ENCODE assay signal across 1 cellular context in the genomic region with DNA sequence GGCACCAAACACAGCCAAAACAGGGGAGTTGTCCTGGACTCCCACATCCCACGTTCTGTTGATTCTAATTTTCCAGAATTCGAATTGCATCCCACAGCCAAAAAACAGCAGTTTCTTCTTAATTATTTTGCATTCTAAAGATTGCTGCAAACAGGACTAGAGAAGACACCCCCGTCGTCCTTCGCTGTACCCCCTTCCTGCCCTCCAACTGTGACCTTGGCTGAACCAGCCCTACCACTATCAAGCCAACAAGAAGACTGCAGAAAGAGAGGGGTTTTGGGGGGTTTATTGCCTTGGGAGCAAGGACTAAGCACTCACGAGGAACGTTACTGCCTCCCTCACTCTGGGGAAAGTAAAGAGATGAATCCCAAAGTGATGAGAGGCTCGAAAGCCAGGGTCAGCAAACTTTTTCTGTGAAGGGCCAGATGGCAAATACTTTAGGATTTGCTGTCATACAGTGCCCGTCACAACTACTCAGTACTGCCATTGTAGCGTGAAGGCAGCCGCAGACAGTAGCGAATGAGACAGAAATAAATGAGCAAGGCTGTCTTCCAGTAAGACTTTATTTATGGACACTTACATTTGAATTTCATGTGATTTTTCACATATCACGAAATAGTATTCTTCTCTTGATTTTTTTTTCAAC.
TF ChIP-seq lines count a peak whose summit lies in the region.

No MANE protein-coding gene starts in this region.

TF ChIP-seq in HCT116, 20 proteins besides CTCF, POLR2A, EP300 and RAD21 (continued from another document):
- TF ChIP-seq, protein P1, sequence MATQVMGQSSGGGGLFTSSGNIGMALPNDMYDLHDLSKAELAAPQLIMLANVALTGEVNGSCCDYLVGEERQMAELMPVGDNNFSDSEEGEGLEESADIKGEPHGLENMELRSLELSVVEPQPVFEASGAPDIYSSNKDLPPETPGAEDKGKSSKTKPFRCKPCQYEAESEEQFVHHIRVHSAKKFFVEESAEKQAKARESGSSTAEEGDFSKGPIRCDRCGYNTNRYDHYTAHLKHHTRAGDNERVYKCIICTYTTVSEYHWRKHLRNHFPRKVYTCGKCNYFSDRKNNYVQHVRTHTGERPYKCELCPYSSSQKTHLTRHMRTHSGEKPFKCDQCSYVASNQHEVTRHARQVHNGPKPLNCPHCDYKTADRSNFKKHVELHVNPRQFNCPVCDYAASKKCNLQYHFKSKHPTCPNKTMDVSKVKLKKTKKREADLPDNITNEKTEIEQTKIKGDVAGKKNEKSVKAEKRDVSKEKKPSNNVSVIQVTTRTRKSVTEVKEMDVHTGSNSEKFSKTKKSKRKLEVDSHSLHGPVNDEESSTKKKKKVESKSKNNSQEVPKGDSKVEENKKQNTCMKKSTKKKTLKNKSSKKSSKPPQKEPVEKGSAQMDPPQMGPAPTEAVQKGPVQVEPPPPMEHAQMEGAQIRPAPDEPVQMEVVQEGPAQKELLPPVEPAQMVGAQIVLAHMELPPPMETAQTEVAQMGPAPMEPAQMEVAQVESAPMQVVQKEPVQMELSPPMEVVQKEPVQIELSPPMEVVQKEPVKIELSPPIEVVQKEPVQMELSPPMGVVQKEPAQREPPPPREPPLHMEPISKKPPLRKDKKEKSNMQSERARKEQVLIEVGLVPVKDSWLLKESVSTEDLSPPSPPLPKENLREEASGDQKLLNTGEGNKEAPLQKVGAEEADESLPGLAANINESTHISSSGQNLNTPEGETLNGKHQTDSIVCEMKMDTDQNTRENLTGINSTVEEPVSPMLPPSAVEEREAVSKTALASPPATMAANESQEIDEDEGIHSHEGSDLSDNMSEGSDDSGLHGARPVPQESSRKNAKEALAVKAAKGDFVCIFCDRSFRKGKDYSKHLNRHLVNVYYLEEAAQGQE (IDR thresholded peaks at IDR 0.05; ENCODE audit: low read depth) = no peak
- TF ChIP-seq, protein P2, sequence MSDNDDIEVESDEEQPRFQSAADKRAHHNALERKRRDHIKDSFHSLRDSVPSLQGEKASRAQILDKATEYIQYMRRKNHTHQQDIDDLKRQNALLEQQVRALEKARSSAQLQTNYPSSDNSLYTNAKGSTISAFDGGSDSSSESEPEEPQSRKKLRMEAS (IDR thresholded peaks at IDR 0.05) = no peak
- TF ChIP-seq JUND (IDR thresholded peaks at IDR 0.05) = no peak
- TF ChIP-seq CEBPB (IDR thresholded peaks at IDR 0.05; ENCODE audit: low read depth) = no peak
- TF ChIP-seq TCF7L2 (IDR thresholded peaks at IDR 0.05; ENCODE audit: borderline replicate concordance, extremely low read depth, insufficient read depth, insufficient read length) = no peak
- TF ChIP-seq CBX3 (IDR thresholded peaks at IDR 0.05; ENCODE audit: low read depth) = no peak
- TF ChIP-seq SP1 (IDR thresholded peaks at IDR 0.05; ENCODE audit: low read depth) = no peak
- no peak for TF ChIP-seq YY1 (IDR thresholded peaks at IDR 0.05; ENCODE audit: extremely low read depth, insufficient replicate concordance, low read depth, low read length)
- no peak for TF ChIP-seq POLR2AphosphoS5 (IDR thresholded peaks at IDR 0.05; ENCODE audit: low read depth, low read length)
- TF ChIP-seq, protein P3, sequence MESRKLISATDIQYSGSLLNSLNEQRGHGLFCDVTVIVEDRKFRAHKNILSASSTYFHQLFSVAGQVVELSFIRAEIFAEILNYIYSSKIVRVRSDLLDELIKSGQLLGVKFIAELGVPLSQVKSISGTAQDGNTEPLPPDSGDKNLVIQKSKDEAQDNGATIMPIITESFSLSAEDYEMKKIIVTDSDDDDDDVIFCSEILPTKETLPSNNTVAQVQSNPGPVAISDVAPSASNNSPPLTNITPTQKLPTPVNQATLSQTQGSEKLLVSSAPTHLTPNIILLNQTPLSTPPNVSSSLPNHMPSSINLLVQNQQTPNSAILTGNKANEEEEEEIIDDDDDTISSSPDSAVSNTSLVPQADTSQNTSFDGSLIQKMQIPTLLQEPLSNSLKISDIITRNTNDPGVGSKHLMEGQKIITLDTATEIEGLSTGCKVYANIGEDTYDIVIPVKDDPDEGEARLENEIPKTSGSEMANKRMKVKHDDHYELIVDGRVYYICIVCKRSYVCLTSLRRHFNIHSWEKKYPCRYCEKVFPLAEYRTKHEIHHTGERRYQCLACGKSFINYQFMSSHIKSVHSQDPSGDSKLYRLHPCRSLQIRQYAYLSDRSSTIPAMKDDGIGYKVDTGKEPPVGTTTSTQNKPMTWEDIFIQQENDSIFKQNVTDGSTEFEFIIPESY (IDR thresholded peaks at IDR 0.05; ENCODE audit: extremely low read depth, insufficient replicate concordance, low read length) = no peak
- TF ChIP-seq SIN3A (IDR thresholded peaks at IDR 0.05; ENCODE audit: low read depth) = no peak
- no peak for TF ChIP-seq ELF1 (IDR thresholded peaks at IDR 0.05; ENCODE audit: borderline replicate concordance, low read depth)
- TF ChIP-seq, protein P4, sequence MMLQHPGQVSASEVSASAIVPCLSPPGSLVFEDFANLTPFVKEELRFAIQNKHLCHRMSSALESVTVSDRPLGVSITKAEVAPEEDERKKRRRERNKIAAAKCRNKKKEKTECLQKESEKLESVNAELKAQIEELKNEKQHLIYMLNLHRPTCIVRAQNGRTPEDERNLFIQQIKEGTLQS (IDR thresholded peaks at IDR 0.05) = no peak
- no peak for TF ChIP-seq FOSL1 (IDR thresholded peaks at IDR 0.05; ENCODE audit: low read depth)
- no peak for TF ChIP-seq ZNF274 (IDR thresholded peaks at IDR 0.05; ENCODE audit: low read depth, low read length)
- TF ChIP-seq EGR1 (IDR thresholded peaks at IDR 0.05; ENCODE audit: low read depth) = no peak
- TF ChIP-seq SRF (IDR thresholded peaks at IDR 0.05; ENCODE audit: low read depth) = no peak
- no peak for TF ChIP-seq EZH2 (IDR thresholded peaks at IDR 0.05)
- TF ChIP-seq ZFX (IDR thresholded peaks at IDR 0.05) = no peak
